Comparison of ENCODE assay signal across 6 cellular contexts in the genomic region with DNA sequence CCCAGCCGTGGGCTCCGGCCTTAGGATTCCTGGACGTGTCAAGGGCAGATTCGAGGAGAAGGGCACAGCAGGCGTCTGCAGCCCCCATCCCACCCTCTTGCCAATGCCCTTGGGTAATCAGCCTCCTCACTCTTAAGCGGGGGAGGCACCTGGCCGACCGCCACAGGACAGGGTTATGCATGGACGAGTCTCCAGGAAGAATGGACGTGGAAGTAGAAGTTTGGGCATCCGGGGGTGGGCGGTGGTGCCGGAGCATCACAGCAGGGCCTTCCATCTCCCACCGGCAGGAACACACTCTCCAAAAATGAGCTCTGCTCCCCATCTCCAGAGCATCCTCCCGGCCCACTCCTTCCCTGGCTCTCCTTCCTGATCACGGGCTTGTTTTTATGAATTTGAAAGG.
"Had no signal": no experiment of that assay in that cellular context is flagged by ENCODE, and none has a peak within 500 bp of the region (broad histone marks: within the 10 kb centered on the region; RNA-seq: fewer than 3 reads in every experiment).

No MANE protein-coding gene starts in this region.

- H3K4me3 ChIP-seq: GM23248, K562 had no signal

- H3K27ac Mint-ChIP-seq: H9 had no signal

- ATAC-seq: K562 had no signal

- H3K27ac ChIP-seq: GM23248 had no signal

- DNase-seq: GM23248, GOT3, H9, HCEC 1CT, IMR-90 had no signal

- H3K4me3 Mint-ChIP-seq: H9 had no signal
